ENCODE assay signal across 16 cellular contexts in the genomic region with DNA sequence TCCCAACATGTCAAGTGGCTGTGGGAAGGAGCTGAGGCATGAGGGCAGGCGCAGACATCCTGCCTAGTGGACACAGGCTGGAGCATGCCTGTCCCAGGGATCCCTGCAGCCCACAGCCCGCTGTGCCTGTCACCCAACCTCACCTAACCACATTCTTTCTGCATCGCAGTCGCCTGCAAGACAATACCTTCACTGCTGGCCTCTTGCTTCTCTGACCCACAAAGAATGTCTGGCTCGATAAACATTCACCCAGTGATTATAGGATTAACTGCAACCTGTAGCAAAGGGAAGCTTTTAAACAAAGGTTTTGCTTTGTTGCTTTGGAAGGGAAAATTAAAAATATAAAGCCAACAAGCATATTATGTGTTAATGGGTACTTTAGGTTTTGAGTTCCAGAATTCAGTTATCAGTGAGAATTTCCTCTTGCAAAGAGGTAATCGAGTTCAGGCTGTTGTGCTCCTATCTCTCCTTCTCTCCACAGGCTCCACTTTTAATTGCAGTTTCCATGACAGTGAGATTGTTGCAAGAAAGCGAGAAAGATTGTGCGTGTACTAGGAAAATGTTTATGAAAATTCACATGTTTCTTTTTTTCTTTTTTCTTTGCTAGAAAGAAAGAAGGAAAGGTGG. TPM values are rescaled to one million over a fixed set of nuclear protein-coding genes. Genes with fewer than 3 reads are reported as not detected.
DNase-seq lines count a peak whose midpoint lies in the region; ATAC-seq, FAIRE-seq and TF ChIP-seq lines count a peak whose summit lies in the region.
"Had no signal": no experiment of that assay in that cellular context is flagged by ENCODE, and none has a peak within 500 bp of the region (broad histone marks: within the 10 kb centered on the region; RNA-seq: fewer than 3 reads in every experiment).

No MANE protein-coding gene starts in this region.

- H3K9me3 Mint-ChIP-seq in activated CD8-positive, alpha-beta T cell treated with anti-CD3 and anti-CD28 coated beads, Interleukin-2, amount 10 ng/mL, durations not matched to agents 7 days and 5 days (ENCODE audit: insufficient read depth), result no peaks in the 10 kb centered on the region

- CTCF ChIA-PET in PC-3 (lab: Charles Lee), result interaction anchor here (1.0 kb wide), 1 partner anchor 41 kb away, joined by 3 read pairs; no protein-coding TSS in a partner anchor
- CTCF ChIA-PET in activated CD8-positive, alpha-beta T cell treated with anti-CD3 and anti-CD28 coated beads, Interleukin-2, amount 10 ng/mL, durations not matched to agents 7 days and 5 days (lab: Charles Lee), result interaction anchor here (1.7 kb wide), 1 partner anchor 21 kb away, joined by 3 read pairs; no protein-coding TSS in a partner anchor

- H3K9me2 ChIP-seq in PC-3 (replicated peaks; ENCODE audit: low read length), result no peaks in the 10 kb centered on the region

- H3K4me3 ChIP-seq in H7 (ENCODE audit: insufficient read depth, low read depth, low read length), result no peak overlapping the region
- peak overlapping the region; percentile 43; the same call in 1 of the 2 replicates for H3K4me3 ChIP-seq in PC-3 (ENCODE audit: low read length)
- no peak overlapping the region for H3K4me3 ChIP-seq in pancreas
- H3K4me3 ChIP-seq: Peyer's patch had no signal

- no peaks in the 10 kb centered on the region for H3F3A ChIP-seq in PC-3 (ENCODE audit: low read length, unreplicated experiment)

- no TSS peak for BruUV-seq in PC-3 (replicated peaks; lab: Mats Ljungman, UMichigan)

- no peaks in the 10 kb centered on the region for H4K20me1 ChIP-seq in PC-3 (ENCODE audit: low read length)

- H3K9me3 ChIP-seq in PC-3 (ENCODE audit: low read length) (no peaks in the 10 kb centered on the region), pancreas (no peaks in the 10 kb centered on the region)
- H3K9me3 ChIP-seq: BE2C, Peyer's patch had no signal

- H3K27ac Mint-ChIP-seq in activated CD8-positive, alpha-beta T cell treated with anti-CD3 and anti-CD28 coated beads, Interleukin-2, amount 10 ng/mL, durations not matched to agents 7 days and 5 days, result no peak overlapping the region
- H3K27ac Mint-ChIP-seq: activated CD8-positive, alpha-beta T cell treated with anti-CD3 and anti-CD28 coated beads for 36 hours; activated naive CD4-positive, alpha-beta T cell treated with anti-CD3 and anti-CD28 coated beads, Interleukin-2, amount 10 ng/mL, durations not matched to agents 7 days and 5 days had no signal

- H3K4me1 Mint-ChIP-seq in activated CD8-positive, alpha-beta T cell treated with anti-CD3 and anti-CD28 coated beads, Interleukin-2, amount 10 ng/mL, durations not matched to agents 7 days and 5 days (ENCODE audit: low read depth), result peaks cover 2% of the 10 kb centered on the region

- H3K79me2 ChIP-seq in PC-3 (ENCODE audit: low read length), result no peaks in the 10 kb centered on the region

- no peak overlapping the region for H3K4me3 Mint-ChIP-seq in activated CD8-positive, alpha-beta T cell treated with anti-CD3 and anti-CD28 coated beads, Interleukin-2, amount 10 ng/mL, durations not matched to agents 7 days and 5 days
- H3K4me3 Mint-ChIP-seq: activated CD8-positive, alpha-beta T cell treated with anti-CD3 and anti-CD28 coated beads for 36 hours; activated naive CD4-positive, alpha-beta T cell treated with anti-CD3 and anti-CD28 coated beads, Interleukin-2, amount 10 ng/mL, durations not matched to agents 7 days and 5 days had no signal

- POLR2A ChIA-PET in PC-3 (lab: Charles Lee; ENCODE audit: unreplicated experiment), result no interaction called here
- POLR2A ChIA-PET in activated CD8-positive, alpha-beta T cell treated with anti-CD3 and anti-CD28 coated beads, Interleukin-2, amount 10 ng/mL, durations not matched to agents 7 days and 5 days (lab: Charles Lee), result no interaction called here

- H3K27ac ChIP-seq in PC-3 (ENCODE audit: low read length) (peak overlapping the region; percentile 28; the same call in 1 of the 2 replicates), pancreas (peak overlapping the region in 3 of 4 donors; percentile 11 to 35 (median 19))
- H3K27ac ChIP-seq: Peyer's patch had no signal

- no peak for TF ChIP-seq CTCF in PC-3 (conservative IDR thresholded peaks at IDR 0.05; ENCODE audit: low read depth, low read length)
- no peak for TF ChIP-seq CTCF in pancreas (IDR thresholded peaks at IDR 0.05)

- peak overlapping the region; percentile 73 for H3K4me2 ChIP-seq in PC-3 (ENCODE audit: low read length)

- WGBS in pancreas, 2 donors, result 53 to 55% methylated on average over 8 of the region's 8 CpGs

- H3K4me1 ChIP-seq in PC-3 (ENCODE audit: insufficient read depth, low read length) (peaks cover 21% of the 10 kb centered on the region), pancreas (no peaks in the 10 kb centered on the region)
- H3K4me1 ChIP-seq: BE2C, Peyer's patch had no signal

- no peak for FAIRE-seq in pancreas (lab: Jason Lieb, UNC)
- FAIRE-seq: GM18507 had no signal

- H2AFZ ChIP-seq in PC-3 (ENCODE audit: low read length), result 0 out of 2 replicates have a peak overlapping the region, but pooled peaks have one; percentile 10

- no peaks in the 10 kb centered on the region for H3K36me3 Mint-ChIP-seq in activated CD8-positive, alpha-beta T cell treated with anti-CD3 and anti-CD28 coated beads, Interleukin-2, amount 10 ng/mL, durations not matched to agents 7 days and 5 days (ENCODE audit: low read depth)
- H3K36me3 Mint-ChIP-seq: activated naive CD4-positive, alpha-beta T cell treated with anti-CD3 and anti-CD28 coated beads, Interleukin-2, amount 10 ng/mL, durations not matched to agents 7 days and 5 days had no signal

- DNase-seq in H7, result peak; percentile 79
- peak; percentile 74 for DNase-seq in PC-3
- peak; percentile 96 for DNase-seq in iPS DF 19.7 (ENCODE audit: low read depth, low spot score)
- DNase-seq in pancreas, result peak in 3 of 6 donors; percentile 37 to 60 (median 40)
- no peak for DNase-seq in SK-N-DZ (ENCODE audit: low spot score)
- DNase-seq in activated CD8-positive, alpha-beta T cell treated with anti-CD3 and anti-CD28 coated beads, Interleukin-2, amount 10 ng/mL, durations not matched to agents 7 days and 5 days, result no peak
- DNase-seq: activated CD8-positive, alpha-beta T cell treated with anti-CD3 and anti-CD28 coated beads for 36 hours; activated naive CD4-positive, alpha-beta T cell treated with anti-CD3 and anti-CD28 coated beads, Interleukin-2, amount 10 ng/mL, durations not matched to agents 7 days and 5 days; BE2C; GDM1; NCI-H2171; Peyer's patch; stimulated activated CD4-positive, alpha-beta T cell treated with anti-CD3 and anti-CD28 coated beads, Interleukin-1b, Interleukin-23, amount 100 ng/mL, for 48 hours had no signal

- ATAC-seq in PC-3 (peak; percentile 87), pancreas (peak; percentile 67 to 96 (median 91)), GM19467 (IDR thresholded peaks at IDR 0.05; ENCODE audit: unreplicated experiment) (no peak), GM18909 (IDR thresholded peaks at IDR 0.05; ENCODE audit: poor library complexity, unreplicated experiment) (no peak)
- ATAC-seq in activated CD8-positive, alpha-beta T cell treated with anti-CD3 and anti-CD28 coated beads, Interleukin-2, amount 10 ng/mL, durations not matched to agents 7 days and 5 days, result no peak
- ATAC-seq: activated CD8-positive, alpha-beta T cell treated with anti-CD3 and anti-CD28 coated beads for 36 hours had no signal

- H3K27me3 ChIP-seq in H7 (ENCODE audit: control insufficient read depth, insufficient read depth, low read length), result no peaks in the 10 kb centered on the region
- H3K27me3 ChIP-seq in PC-3 (ENCODE audit: low read length), result no peaks in the 10 kb centered on the region
- H3K27me3 ChIP-seq in pancreas, result no peaks in the 10 kb centered on the region
- H3K27me3 ChIP-seq: BE2C, Peyer's patch had no signal

- H3K36me3 ChIP-seq in H7 (replicated peaks; ENCODE audit: control insufficient read depth, insufficient read depth, low read length) (no peaks in the 10 kb centered on the region), PC-3 (ENCODE audit: low read depth, low read length) (no peaks in the 10 kb centered on the region), pancreas (no peaks in the 10 kb centered on the region)
- H3K36me3 ChIP-seq: BE2C, Peyer's patch had no signal

- no peak overlapping the region for H3K9ac ChIP-seq in PC-3 (ENCODE audit: low read length)

- peaks cover 55% of the 10 kb centered on the region for H3K27me3 Mint-ChIP-seq in activated CD8-positive, alpha-beta T cell treated with anti-CD3 and anti-CD28 coated beads, Interleukin-2, amount 10 ng/mL, durations not matched to agents 7 days and 5 days (ENCODE audit: low read depth)

- intact Hi-C loops in PC-3 (cut with micrococcal nuclease) (no loop called here), pancreas (cut with DNase I) (no loop called here)

RNA-seq across cellular contexts. Expression of a gene that starts 40.0 kb away (rescaled TPM):
- 0.21 and 0.26 TPM in 2 replicates for total RNA-seq in H7 (2014; rRNA removed; shearing (Covaris generic))
- total RNA-seq in PC-3 (2014; rRNA removed), result not detected in 2 replicates
- total RNA-seq in pancreas, result under 1 TPM in 4 of 6 donors, not detected in 2; 0.09 to 0.32 (median 0.17) TPM
- not detected for polyA plus RNA-seq in pancreas
- polyA plus RNA-seq in SK-N-DZ (2014; cell fraction: cytosol; rRNA removed), result not detected in 2 replicates
- polyA plus RNA-seq in SK-N-DZ (2014; cell fraction: nucleus; rRNA removed), result 0.22 TPM in 1 of 2 replicates, not detected in the other
- total RNA-seq in activated CD8-positive, alpha-beta T cell treated with anti-CD3 and anti-CD28 coated beads, Interleukin-2, amount 10 ng/mL, durations not matched to agents 7 days and 5 days, result not detected
- total RNA-seq: activated CD8-positive, alpha-beta T cell treated with anti-CD3 and anti-CD28 coated beads for 36 hours; Peyer's patch had no signal

Comparison
In these comparisons a context has a peak if more than half of its experiments do, and no peak if none do; other contexts are left out.
1. DNase-seq: peak in H7 (single experiment), PC-3 (single experiment) and iPS DF 19.7 (single experiment); none in SK-N-DZ (single experiment) and activated CD8-positive, alpha-beta T cell treated with anti-CD3 and anti-CD28 coated beads, Interleukin-2, amount 10 ng/mL, durations not matched to agents 7 days and 5 days (single experiment).
2. ATAC-seq: peak in PC-3 (single experiment) and pancreas (4 of 4); none in GM19467 (single experiment), GM18909 (single experiment) and activated CD8-positive, alpha-beta T cell treated with anti-CD3 and anti-CD28 coated beads, Interleukin-2, amount 10 ng/mL, durations not matched to agents 7 days and 5 days (single experiment).